ENCODE assay signal across 20 cellular contexts in genomic region chr7:2968176-2968575, GRCh38.
DNase-seq lines count a peak whose midpoint lies in the region; ATAC-seq lines count a peak whose summit lies in the region.
"Had no signal": no experiment of that assay in that cellular context is flagged by ENCODE, and none has a peak within 500 bp of the region (broad histone marks: within the 10 kb centered on the region; RNA-seq: fewer than 3 reads in every experiment).

No MANE protein-coding gene starts in this region.

- H3K9me3 Mint-ChIP-seq in stimulated activated naive CD8-positive, alpha-beta T cell treated with anti-CD3 and anti-CD28 coated beads, Interleukin-15, amount 100 ng/mL, for 72 hours: peaks cover 7 to 16% of the 10 kb centered on the region in 2 donors
- H3K9me3 Mint-ChIP-seq: central memory CD8-positive, alpha-beta T cell had no signal

- peak in 2 of 3 experiments; percentile 54 to 82 for DNase-seq in NCI-H1417 (lab: John Stamatoyannopoulos, UW)
- no peak for DNase-seq in NCI-H1417 treated with DMSO at 0.1 percent for 48 hours (lab: John Stamatoyannopoulos, UW)
- peak; percentile 67 for DNase-seq in DMS79 treated with DMSO at 0.1 percent for 48 hours (lab: John Stamatoyannopoulos, UW)
- DNase-seq in NCI-H510A treated with DMSO at 0.1 percent for 48 hours (lab: John Stamatoyannopoulos, UW): peak; percentile 40
- peak; percentile 16 for DNase-seq in posterior vena cava (ENCODE audit: low spot score)
- no peak for DNase-seq in stimulated activated naive CD8-positive, alpha-beta T cell treated with anti-CD3 and anti-CD28 coated beads, Interleukin-15, amount 100 ng/mL, for 72 hours
- DNase-seq: activated B cell treated with CpG ODN at 0.5 μM for 24 hours; effector CD4-positive, alpha-beta T cell; gastrocnemius medialis; GDM1; kidney glomerular epithelial cell; naive B cell; NCI-H1930; NCI-H774; ovary had no signal

- intact Hi-C loops in posterior vena cava (cut with DNase I): no loop called here

- H3K4me3 Mint-ChIP-seq in stimulated activated naive CD8-positive, alpha-beta T cell treated with anti-CD3 and anti-CD28 coated beads, Interleukin-15, amount 100 ng/mL, for 72 hours: no peak overlapping the region
- H3K4me3 Mint-ChIP-seq: activated B cell treated with CpG ODN at 0.5 μM for 24 hours; central memory CD8-positive, alpha-beta T cell; stimulated activated naive CD8-positive, alpha-beta T cell treated with anti-CD3 and anti-CD28 coated beads, Interleukin-15, Interleukin-2, amounts not matched to agents 100 ng/mL and 50 ng/mL, for 24 hours had no signal

- H3K27ac Mint-ChIP-seq in stimulated activated naive CD8-positive, alpha-beta T cell treated with anti-CD3 and anti-CD28 coated beads, Interleukin-15, amount 100 ng/mL, for 72 hours: no peak overlapping the region
- H3K27ac Mint-ChIP-seq: activated B cell treated with CpG ODN at 0.5 μM for 24 hours; stimulated activated naive CD8-positive, alpha-beta T cell treated with anti-CD3 and anti-CD28 coated beads, Interleukin-15, Interleukin-2, amounts not matched to agents 100 ng/mL and 50 ng/mL, for 24 hours had no signal

- H3K27me3 Mint-ChIP-seq in stimulated activated naive CD8-positive, alpha-beta T cell treated with anti-CD3 and anti-CD28 coated beads, Interleukin-15, amount 100 ng/mL, for 72 hours: no peaks in the 10 kb centered on the region
- H3K27me3 Mint-ChIP-seq: activated B cell treated with CpG ODN at 0.5 μM for 24 hours; central memory CD8-positive, alpha-beta T cell; naive B cell; stimulated activated naive CD8-positive, alpha-beta T cell treated with anti-CD3 and anti-CD28 coated beads, Interleukin-15, Interleukin-2, amounts not matched to agents 100 ng/mL and 50 ng/mL, for 24 hours had no signal

- ATAC-seq in stimulated activated naive CD8-positive, alpha-beta T cell treated with anti-CD3 and anti-CD28 coated beads, Interleukin-15, amount 100 ng/mL, for 72 hours: no peak
- ATAC-seq in HG02678 (IDR thresholded peaks at IDR 0.05; ENCODE audit: unreplicated experiment) (no peak), GM19328 (IDR thresholded peaks at IDR 0.05; ENCODE audit: unreplicated experiment) (no peak)
- ATAC-seq: esophagus mucosa, gastrocnemius medialis had no signal

- peaks cover 32% of the 10 kb centered on the region for H3K4me1 Mint-ChIP-seq in stimulated activated naive CD8-positive, alpha-beta T cell treated with anti-CD3 and anti-CD28 coated beads, Interleukin-15, amount 100 ng/mL, for 72 hours

Comparison
In these comparisons a context has a peak if more than half of its experiments do, and no peak if none do; other contexts are left out.
1. DNase-seq: peak in NCI-H1417 (2 of 3), DMS79 treated with DMSO at 0.1 percent for 48 hours (single experiment), NCI-H510A treated with DMSO at 0.1 percent for 48 hours (single experiment) and posterior vena cava (single experiment); none in NCI-H1417 treated with DMSO at 0.1 percent for 48 hours (single experiment) and stimulated activated naive CD8-positive, alpha-beta T cell treated with anti-CD3 and anti-CD28 coated beads, Interleukin-15, amount 100 ng/mL, for 72 hours (0 of 2).